ENCODE assay signal across 10 cellular contexts in genomic region chr1:186722711-186723309, GRCh38. TPM values are rescaled to one million over a fixed set of nuclear protein-coding genes. Genes with fewer than 3 reads are reported as not detected.
DNase-seq lines count a peak whose midpoint lies in the region; ATAC-seq and TF ChIP-seq lines count a peak whose summit lies in the region.
"Had no signal": no experiment of that assay in that cellular context is flagged by ENCODE, and none has a peak within 500 bp of the region (broad histone marks: within the 10 kb centered on the region; RNA-seq: fewer than 3 reads in every experiment).

No MANE protein-coding gene starts in this region.

- H3K27ac Mint-ChIP-seq in stimulated activated memory B cell treated with anti-CD40 and anti-IgM and Interleukin-4, amounts not matched to agents 10 μg/mL and 1 μg/mL and 100 μg/mL, for 72 hours, result no peak overlapping the region
- H3K27ac Mint-ChIP-seq: activated naive CD4-positive, alpha-beta T cell treated with anti-CD3 and anti-CD28 coated beads, Interleukin-2, amount 50 U/mL, for 72 hours had no signal

- H3K4me1 Mint-ChIP-seq in stimulated activated memory B cell treated with anti-CD40 and anti-IgM and Interleukin-4, amounts not matched to agents 10 μg/mL and 1 μg/mL and 100 μg/mL, for 72 hours, result no peaks in the 10 kb centered on the region

- peak; percentile 89 for ATAC-seq in GM21390 (IDR thresholded peaks at IDR 0.05; ENCODE audit: unreplicated experiment)
- ATAC-seq in stimulated activated memory B cell treated with anti-CD40 and anti-IgM and Interleukin-4, amounts not matched to agents 10 μg/mL and 1 μg/mL and 100 μg/mL, for 72 hours, result no peak

- H3K36me3 Mint-ChIP-seq in stimulated activated memory B cell treated with anti-CD40 and anti-IgM and Interleukin-4, amounts not matched to agents 10 μg/mL and 1 μg/mL and 100 μg/mL, for 72 hours, result no peaks in the 10 kb centered on the region

- peaks cover 13% of the 10 kb centered on the region for H3K9me3 Mint-ChIP-seq in stimulated activated memory B cell treated with anti-CD40 and anti-IgM and Interleukin-4, amounts not matched to agents 10 μg/mL and 1 μg/mL and 100 μg/mL, for 72 hours

- no peaks in the 10 kb centered on the region for H3K27me3 Mint-ChIP-seq in stimulated activated memory B cell treated with anti-CD40 and anti-IgM and Interleukin-4, amounts not matched to agents 10 μg/mL and 1 μg/mL and 100 μg/mL, for 72 hours

- DNase-seq in NCI-H146 (lab: John Stamatoyannopoulos, UW) (peak; percentile 1), NCI-H146 treated with DMSO at 0.1 percent for 48 hours (lab: John Stamatoyannopoulos, UW; ENCODE audit: unreplicated experiment) (no peak), left kidney (ENCODE audit: low read depth, low spot score) (peak; percentile 27), hippocampal formation (lab: John Stamatoyannopoulos, UW) (no peak)
- DNase-seq in Jurkat, Clone E6-1 (ENCODE audit: low read depth, low spot score), result peak; percentile 57

- no peak overlapping the region for H3K4me3 ChIP-seq in Jurkat, Clone E6-1 (ENCODE audit: low read length)
- H3K4me3 ChIP-seq in WI38 (ENCODE audit: low read depth, low read length), result no peak overlapping the region
- H3K4me3 ChIP-seq: BLaER1 treated with 17β-estradiol and CSF1 and Interleukin-3, amounts not matched to agents 10 nM and 100 nM had no signal

- TF ChIP-seq CTCF in WI38 (IDR thresholded peaks at IDR 0.05; ENCODE audit: low read depth, low read length), result peak; percentile 52

- H3K4me3 Mint-ChIP-seq in stimulated activated memory B cell treated with anti-CD40 and anti-IgM and Interleukin-4, amounts not matched to agents 10 μg/mL and 1 μg/mL and 100 μg/mL, for 72 hours, result no peak overlapping the region

RNA-seq across cellular contexts. Expression of gene PTGS2, which starts 42.6 kb away (rescaled TPM):
- polyA plus RNA-seq in Jurkat, Clone E6-1 (2012; ENCODE audit: insufficient read depth, insufficient read length), result not detected

Comparison
In these comparisons a context has a peak if more than half of its experiments do, and no peak if none do; other contexts are left out.
1. DNase-seq: peak in NCI-H146 (single experiment), Jurkat, Clone E6-1 (single experiment) and left kidney (single experiment); none in NCI-H146 treated with DMSO at 0.1 percent for 48 hours (single experiment) and hippocampal formation (0 of 2).